In the genomic region with DNA sequence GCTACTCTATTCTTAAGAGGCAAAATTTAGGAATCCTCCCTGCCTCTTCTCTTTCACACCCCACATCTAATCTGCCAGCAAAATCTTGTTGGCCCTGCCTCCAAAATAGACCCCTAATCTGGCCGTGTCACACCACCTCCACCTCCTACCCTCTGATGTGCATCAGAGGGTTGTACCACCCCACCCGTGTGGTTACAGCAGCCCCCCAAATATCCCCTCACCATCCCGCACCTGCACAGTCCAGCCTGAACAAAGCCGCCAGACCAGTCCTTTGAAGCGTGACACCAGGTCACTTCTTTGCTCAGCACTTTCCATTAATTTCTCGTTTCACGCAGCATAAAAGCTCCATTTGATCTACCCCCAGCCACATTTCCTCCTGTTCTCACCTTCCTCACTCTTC, we compare ENCODE assay signal across 1 cellular context.
TF ChIP-seq lines count a peak whose summit lies in the region.

No MANE protein-coding gene starts in this region.

TF ChIP-seq in HepG2, 621 proteins besides CTCF, POLR2A, EP300 and RAD21:
- TF ChIP-seq TBX2 (CRISPR knock-in tag; IDR thresholded peaks at IDR 0.05; ENCODE audit: borderline replicate concordance) (peak; percentile 49), ZNF430 (CRISPR knock-in tag; IDR thresholded peaks at IDR 0.05) (0 out of 2 replicates have a peak, but pooled peaks have one; percentile 62), ZMYM2 (CRISPR knock-in tag; IDR thresholded peaks at IDR 0.05) (0 out of 2 replicates have a peak, but pooled peaks have one; percentile 21)
- TF ChIP-seq, protein P1, sequence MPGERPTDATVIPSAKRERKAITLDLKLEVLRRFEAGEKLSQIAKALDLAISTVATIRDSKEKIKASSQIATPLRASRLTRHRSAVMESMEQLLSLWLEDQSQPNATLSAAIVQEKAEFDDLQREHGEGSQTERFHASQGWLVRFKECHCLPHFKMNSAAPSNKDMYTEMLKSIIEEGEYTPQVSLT (CRISPR knock-in tag; IDR thresholded peaks at IDR 0.05; ENCODE audit: borderline replicate concordance, low read depth), result no peak
- TF ChIP-seq, protein P2, sequence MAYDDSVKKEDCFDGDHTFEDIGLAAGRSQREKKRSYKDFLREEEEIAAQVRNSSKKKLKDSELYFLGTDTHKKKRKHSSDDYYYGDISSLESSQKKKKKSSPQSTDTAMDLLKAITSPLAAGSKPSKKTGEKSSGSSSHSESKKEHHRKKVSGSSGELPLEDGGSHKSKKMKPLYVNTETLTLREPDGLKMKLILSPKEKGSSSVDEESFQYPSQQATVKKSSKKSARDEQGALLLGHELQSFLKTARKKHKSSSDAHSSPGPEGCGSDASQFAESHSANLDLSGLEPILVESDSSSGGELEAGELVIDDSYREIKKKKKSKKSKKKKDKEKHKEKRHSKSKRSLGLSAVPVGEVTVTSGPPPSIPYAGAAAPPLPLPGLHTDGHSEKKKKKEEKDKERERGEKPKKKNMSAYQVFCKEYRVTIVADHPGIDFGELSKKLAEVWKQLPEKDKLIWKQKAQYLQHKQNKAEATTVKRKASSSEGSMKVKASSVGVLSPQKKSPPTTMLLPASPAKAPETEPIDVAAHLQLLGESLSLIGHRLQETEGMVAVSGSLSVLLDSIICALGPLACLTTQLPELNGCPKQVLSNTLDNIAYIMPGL (CRISPR knock-in tag; IDR thresholded peaks at IDR 0.05; ENCODE audit: borderline replicate concordance in 1 of 2, low read depth in 1 of 2), result 0 out of 4 replicates have a peak, but pooled peaks of 1 of the 2 experiments have one; percentile 18
